In genomic region chr3:113051222-113051804, GRCh38 we compare ENCODE assay signal across 8 cellular contexts.
DNase-seq lines count a peak whose midpoint lies in the region; ATAC-seq and TF ChIP-seq lines count a peak whose summit lies in the region.

No MANE protein-coding gene starts in this region.

- intact Hi-C loops in CD14-positive monocyte (cut with micrococcal nuclease): loop anchor here (1.0 to 10.0 kb wide), 4 partner anchors 237 to 576 kb away; no protein-coding TSS in a partner anchor

- H3K4me1 Mint-ChIP-seq in CD14-positive monocyte: no peaks in the 10 kb centered on the region

- DNase-seq in CD14-positive monocyte (ENCODE audit: low spot score) (peak; percentile 80), NCI-H748 treated with DMSO at 0.1 percent for 48 hours (lab: John Stamatoyannopoulos, UW) (peak; percentile 38), ecto neural progenitor cell (ENCODE audit: low spot score) (peak; percentile 90), medulla oblongata (ENCODE audit: extremely low spot score) (peak; percentile 96)
- DNase-seq in activated CD4-positive, alpha-beta T cell treated with anti-CD3 and anti-CD28 coated beads, Interleukin-2, amount 50 U/mL, for 24 hours (ENCODE audit: low read depth in 1 of 2, low spot score in 1 of 2): peak; percentile 75 to 88
- peak; percentile 69 for DNase-seq in stimulated activated CD8-positive, alpha-beta memory T cell treated with anti-CD3 and anti-CD28 coated beads, Interleukin-12 subunit alpha, Interleukin-12 subunit beta, amount 100 ng/mL, for 4 hours (ENCODE audit: low read depth)

- H3K9me3 Mint-ChIP-seq in CD14-positive monocyte: peaks cover 0 to 9% (median 3%) of the 10 kb centered on the region in 7 donors

- H3K27me3 Mint-ChIP-seq in CD14-positive monocyte (ENCODE audit: low read depth in 3 of 3): no peaks in the 10 kb centered on the region

- ATAC-seq in GM19372 (IDR thresholded peaks at IDR 0.05; ENCODE audit: low read depth, unreplicated experiment) (peak; percentile 94), HG03520 (IDR thresholded peaks at IDR 0.05; ENCODE audit: unreplicated experiment) (peak; percentile 89)

- H3K4me3 Mint-ChIP-seq in CD14-positive monocyte: no peak overlapping the region

- no peak overlapping the region for H3K27ac Mint-ChIP-seq in CD14-positive monocyte

- H3K36me3 Mint-ChIP-seq in CD14-positive monocyte: no peaks in the 10 kb centered on the region

- TF ChIP-seq CTCF in CD14-positive monocyte (IDR thresholded peaks at IDR 0.05): peak; percentile 88

Comparison
In these comparisons a context has a peak if more than half of its experiments do, and no peak if none do; other contexts are left out.
1. Peak in every context shown above with its lines: DNase-seq and ATAC-seq.
2. DNase-seq: peak in every context shown above with its lines; median percentile 96 in medulla oblongata; 90 in ecto neural progenitor cell; 82 in activated CD4-positive, alpha-beta T cell treated with anti-CD3 and anti-CD28 coated beads, Interleukin-2, amount 50 U/mL, for 24 hours; 80 in CD14-positive monocyte; 69 in stimulated activated CD8-positive, alpha-beta memory T cell treated with anti-CD3 and anti-CD28 coated beads, Interleukin-12 subunit alpha, Interleukin-12 subunit beta, amount 100 ng/mL, for 4 hours; 38 in NCI-H748 treated with DMSO at 0.1 percent for 48 hours.